ENCODE assay signal across 1 cellular context in the genomic region with DNA sequence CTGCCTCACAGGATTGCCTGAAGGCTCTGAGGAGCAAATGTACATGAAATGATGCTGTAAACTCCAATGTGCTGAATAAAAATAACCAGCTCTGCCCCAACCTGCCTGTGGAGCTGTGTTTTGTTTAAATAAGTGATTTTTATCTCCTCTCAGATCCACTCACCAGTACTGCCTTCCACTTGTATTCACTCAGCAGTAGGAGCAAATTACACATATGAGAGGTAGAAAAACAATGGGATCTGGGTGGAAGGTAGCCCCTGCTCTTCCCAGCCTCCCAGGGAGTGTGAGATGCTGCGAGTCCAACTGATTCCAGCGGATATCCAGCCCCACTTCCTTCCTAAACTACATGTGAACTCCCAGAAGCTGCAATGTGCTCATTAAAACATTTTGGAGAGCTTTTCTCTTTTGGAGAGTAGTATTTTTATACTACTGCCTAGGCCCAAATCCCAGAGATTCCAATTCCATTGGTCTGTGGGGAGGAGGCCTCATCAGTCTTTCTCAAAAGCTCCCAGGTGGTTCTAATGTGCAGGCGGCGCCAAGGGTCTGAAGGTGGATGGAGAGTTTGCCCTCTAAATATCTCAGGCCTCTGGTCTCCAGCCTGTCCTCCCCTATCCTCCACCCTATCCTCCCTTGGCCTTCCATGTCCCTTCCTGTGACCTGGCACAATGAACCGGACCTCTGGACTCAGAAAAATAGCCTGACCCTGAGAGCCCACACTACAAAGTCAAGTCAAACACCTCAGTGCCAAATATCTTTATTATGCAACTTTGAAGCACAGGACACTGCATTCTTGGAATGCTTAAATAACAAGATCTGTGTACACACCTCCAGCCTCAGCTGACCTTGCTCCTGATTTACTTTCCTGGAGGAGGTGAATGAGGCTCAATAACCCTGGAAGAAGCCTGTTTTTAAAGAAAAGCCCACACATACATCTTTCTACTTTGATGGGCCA.
TF ChIP-seq lines count a peak whose summit lies in the region.

No MANE protein-coding gene starts in this region.

TF ChIP-seq in HepG2, 621 proteins besides CTCF, POLR2A, EP300 and RAD21 (continued from another document and continues in another):
- TF ChIP-seq, protein P1, sequence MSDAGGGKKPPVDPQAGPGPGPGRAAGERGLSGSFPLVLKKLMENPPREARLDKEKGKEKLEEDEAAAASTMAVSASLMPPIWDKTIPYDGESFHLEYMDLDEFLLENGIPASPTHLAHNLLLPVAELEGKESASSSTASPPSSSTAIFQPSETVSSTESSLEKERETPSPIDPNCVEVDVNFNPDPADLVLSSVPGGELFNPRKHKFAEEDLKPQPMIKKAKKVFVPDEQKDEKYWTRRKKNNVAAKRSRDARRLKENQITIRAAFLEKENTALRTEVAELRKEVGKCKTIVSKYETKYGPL (CRISPR knock-in tag; IDR thresholded peaks at IDR 0.05), result peak; percentile 70; the same call in 1 of the 2 replicates
- TF ChIP-seq FOXC1 (CRISPR knock-in tag; IDR thresholded peaks at IDR 0.05; ENCODE audit: borderline replicate concordance) (peak; percentile 66; the same call in 1 of the 2 replicates), ZNF317 (CRISPR knock-in tag; IDR thresholded peaks at IDR 0.05) (no peak), KDM5A (IDR thresholded peaks at IDR 0.05; ENCODE audit: borderline replicate concordance, low read length) (no peak), ZNF780A (CRISPR knock-in tag; IDR thresholded peaks at IDR 0.05) (no peak), NR2F1 (CRISPR knock-in tag; IDR thresholded peaks at IDR 0.05) (peak; percentile 76 to 85), REL (CRISPR knock-in tag; conservative IDR thresholded peaks at IDR 0.05) (no peak), PHF8 (CRISPR knock-in tag; IDR thresholded peaks at IDR 0.05) (0 out of 2 replicates have a peak, but pooled peaks have one; percentile 28), ZNF841 (CRISPR knock-in tag; IDR thresholded peaks at IDR 0.05; ENCODE audit: borderline replicate concordance) (no peak), ZNF670 (CRISPR knock-in tag; IDR thresholded peaks at IDR 0.05; ENCODE audit: borderline replicate concordance) (no peak), ZNF136 (CRISPR knock-in tag; IDR thresholded peaks at IDR 0.05; ENCODE audit: low read depth) (no peak)
- TF ChIP-seq, protein P2, sequence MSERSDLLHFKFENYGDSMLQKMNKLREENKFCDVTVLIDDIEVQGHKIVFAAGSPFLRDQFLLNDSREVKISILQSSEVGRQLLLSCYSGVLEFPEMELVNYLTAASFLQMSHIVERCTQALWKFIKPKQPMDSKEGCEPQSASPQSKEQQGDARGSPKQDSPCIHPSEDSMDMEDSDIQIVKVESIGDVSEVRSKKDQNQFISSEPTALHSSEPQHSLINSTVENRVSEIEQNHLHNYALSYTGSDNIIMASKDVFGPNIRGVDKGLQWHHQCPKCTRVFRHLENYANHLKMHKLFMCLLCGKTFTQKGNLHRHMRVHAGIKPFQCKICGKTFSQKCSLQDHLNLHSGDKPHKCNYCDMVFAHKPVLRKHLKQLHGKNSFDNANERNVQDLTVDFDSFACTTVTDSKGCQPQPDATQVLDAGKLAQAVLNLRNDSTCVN (CRISPR knock-in tag; IDR thresholded peaks at IDR 0.05; ENCODE audit: borderline replicate concordance), result no peak
- TF ChIP-seq, protein P3, sequence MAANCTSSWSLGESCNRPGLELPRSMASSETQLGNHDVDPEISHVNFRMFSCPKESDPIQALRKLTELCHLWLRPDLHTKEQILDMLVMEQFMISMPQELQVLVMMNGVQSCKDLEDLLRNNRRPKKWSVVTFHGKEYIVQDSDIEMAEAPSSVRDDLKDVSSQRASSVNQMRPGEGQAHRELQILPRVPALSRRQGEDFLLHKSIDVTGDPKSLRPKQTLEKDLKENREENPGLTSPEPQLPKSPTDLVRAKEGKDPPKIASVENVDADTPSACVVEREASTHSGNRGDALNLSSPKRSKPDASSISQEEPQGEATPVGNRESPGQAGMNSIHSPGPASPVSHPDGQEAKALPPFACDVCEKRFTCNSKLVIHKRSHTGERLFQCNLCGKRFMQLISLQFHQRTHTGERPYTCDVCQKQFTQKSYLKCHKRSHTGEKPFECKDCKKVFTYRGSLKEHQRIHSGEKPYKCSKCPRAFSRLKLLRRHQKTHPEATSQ (CRISPR knock-in tag; IDR thresholded peaks at IDR 0.05; ENCODE audit: borderline replicate concordance), result no peak; the same call in 1 of the 2 replicates
- TF ChIP-seq, protein P4, sequence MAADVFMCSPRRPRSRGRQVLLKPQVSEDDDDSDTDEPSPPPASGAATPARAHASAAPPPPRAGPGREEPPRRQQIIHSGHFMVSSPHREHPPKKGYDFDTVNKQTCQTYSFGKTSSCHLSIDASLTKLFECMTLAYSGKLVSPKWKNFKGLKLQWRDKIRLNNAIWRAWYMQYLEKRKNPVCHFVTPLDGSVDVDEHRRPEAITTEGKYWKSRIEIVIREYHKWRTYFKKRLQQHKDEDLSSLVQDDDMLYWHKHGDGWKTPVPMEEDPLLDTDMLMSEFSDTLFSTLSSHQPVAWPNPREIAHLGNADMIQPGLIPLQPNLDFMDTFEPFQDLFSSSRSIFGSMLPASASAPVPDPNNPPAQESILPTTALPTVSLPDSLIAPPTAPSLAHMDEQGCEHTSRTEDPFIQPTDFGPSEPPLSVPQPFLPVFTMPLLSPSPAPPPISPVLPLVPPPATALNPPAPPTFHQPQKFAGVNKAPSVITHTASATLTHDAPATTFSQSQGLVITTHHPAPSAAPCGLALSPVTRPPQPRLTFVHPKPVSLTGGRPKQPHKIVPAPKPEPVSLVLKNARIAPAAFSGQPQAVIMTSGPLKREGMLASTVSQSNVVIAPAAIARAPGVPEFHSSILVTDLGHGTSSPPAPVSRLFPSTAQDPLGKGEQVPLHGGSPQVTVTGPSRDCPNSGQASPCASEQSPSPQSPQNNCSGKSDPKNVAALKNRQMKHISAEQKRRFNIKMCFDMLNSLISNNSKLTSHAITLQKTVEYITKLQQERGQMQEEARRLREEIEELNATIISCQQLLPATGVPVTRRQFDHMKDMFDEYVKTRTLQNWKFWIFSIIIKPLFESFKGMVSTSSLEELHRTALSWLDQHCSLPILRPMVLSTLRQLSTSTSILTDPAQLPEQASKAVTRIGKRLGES (CRISPR knock-in tag; IDR thresholded peaks at IDR 0.05; ENCODE audit: borderline replicate concordance), result no peak
- TF ChIP-seq, protein P5, sequence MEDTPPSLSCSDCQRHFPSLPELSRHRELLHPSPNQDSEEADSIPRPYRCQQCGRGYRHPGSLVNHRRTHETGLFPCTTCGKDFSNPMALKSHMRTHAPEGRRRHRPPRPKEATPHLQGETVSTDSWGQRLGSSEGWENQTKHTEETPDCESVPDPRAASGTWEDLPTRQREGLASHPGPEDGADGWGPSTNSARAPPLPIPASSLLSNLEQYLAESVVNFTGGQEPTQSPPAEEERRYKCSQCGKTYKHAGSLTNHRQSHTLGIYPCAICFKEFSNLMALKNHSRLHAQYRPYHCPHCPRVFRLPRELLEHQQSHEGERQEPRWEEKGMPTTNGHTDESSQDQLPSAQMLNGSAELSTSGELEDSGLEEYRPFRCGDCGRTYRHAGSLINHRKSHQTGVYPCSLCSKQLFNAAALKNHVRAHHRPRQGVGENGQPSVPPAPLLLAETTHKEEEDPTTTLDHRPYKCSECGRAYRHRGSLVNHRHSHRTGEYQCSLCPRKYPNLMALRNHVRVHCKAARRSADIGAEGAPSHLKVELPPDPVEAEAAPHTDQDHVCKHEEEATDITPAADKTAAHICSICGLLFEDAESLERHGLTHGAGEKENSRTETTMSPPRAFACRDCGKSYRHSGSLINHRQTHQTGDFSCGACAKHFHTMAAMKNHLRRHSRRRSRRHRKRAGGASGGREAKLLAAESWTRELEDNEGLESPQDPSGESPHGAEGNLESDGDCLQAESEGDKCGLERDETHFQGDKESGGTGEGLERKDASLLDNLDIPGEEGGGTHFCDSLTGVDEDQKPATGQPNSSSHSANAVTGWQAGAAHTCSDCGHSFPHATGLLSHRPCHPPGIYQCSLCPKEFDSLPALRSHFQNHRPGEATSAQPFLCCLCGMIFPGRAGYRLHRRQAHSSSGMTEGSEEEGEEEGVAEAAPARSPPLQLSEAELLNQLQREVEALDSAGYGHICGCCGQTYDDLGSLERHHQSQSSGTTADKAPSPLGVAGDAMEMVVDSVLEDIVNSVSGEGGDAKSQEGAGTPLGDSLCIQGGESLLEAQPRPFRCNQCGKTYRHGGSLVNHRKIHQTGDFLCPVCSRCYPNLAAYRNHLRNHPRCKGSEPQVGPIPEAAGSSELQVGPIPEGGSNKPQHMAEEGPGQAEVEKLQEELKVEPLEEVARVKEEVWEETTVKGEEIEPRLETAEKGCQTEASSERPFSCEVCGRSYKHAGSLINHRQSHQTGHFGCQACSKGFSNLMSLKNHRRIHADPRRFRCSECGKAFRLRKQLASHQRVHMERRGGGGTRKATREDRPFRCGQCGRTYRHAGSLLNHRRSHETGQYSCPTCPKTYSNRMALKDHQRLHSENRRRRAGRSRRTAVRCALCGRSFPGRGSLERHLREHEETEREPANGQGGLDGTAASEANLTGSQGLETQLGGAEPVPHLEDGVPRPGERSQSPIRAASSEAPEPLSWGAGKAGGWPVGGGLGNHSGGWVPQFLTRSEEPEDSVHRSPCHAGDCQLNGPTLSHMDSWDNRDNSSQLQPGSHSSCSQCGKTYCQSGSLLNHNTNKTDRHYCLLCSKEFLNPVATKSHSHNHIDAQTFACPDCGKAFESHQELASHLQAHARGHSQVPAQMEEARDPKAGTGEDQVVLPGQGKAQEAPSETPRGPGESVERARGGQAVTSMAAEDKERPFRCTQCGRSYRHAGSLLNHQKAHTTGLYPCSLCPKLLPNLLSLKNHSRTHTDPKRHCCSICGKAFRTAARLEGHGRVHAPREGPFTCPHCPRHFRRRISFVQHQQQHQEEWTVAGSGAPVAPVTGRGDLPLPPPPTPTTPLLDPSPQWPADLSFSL (CRISPR knock-in tag; IDR thresholded peaks at IDR 0.05), result no peak
- TF ChIP-seq, protein P6, sequence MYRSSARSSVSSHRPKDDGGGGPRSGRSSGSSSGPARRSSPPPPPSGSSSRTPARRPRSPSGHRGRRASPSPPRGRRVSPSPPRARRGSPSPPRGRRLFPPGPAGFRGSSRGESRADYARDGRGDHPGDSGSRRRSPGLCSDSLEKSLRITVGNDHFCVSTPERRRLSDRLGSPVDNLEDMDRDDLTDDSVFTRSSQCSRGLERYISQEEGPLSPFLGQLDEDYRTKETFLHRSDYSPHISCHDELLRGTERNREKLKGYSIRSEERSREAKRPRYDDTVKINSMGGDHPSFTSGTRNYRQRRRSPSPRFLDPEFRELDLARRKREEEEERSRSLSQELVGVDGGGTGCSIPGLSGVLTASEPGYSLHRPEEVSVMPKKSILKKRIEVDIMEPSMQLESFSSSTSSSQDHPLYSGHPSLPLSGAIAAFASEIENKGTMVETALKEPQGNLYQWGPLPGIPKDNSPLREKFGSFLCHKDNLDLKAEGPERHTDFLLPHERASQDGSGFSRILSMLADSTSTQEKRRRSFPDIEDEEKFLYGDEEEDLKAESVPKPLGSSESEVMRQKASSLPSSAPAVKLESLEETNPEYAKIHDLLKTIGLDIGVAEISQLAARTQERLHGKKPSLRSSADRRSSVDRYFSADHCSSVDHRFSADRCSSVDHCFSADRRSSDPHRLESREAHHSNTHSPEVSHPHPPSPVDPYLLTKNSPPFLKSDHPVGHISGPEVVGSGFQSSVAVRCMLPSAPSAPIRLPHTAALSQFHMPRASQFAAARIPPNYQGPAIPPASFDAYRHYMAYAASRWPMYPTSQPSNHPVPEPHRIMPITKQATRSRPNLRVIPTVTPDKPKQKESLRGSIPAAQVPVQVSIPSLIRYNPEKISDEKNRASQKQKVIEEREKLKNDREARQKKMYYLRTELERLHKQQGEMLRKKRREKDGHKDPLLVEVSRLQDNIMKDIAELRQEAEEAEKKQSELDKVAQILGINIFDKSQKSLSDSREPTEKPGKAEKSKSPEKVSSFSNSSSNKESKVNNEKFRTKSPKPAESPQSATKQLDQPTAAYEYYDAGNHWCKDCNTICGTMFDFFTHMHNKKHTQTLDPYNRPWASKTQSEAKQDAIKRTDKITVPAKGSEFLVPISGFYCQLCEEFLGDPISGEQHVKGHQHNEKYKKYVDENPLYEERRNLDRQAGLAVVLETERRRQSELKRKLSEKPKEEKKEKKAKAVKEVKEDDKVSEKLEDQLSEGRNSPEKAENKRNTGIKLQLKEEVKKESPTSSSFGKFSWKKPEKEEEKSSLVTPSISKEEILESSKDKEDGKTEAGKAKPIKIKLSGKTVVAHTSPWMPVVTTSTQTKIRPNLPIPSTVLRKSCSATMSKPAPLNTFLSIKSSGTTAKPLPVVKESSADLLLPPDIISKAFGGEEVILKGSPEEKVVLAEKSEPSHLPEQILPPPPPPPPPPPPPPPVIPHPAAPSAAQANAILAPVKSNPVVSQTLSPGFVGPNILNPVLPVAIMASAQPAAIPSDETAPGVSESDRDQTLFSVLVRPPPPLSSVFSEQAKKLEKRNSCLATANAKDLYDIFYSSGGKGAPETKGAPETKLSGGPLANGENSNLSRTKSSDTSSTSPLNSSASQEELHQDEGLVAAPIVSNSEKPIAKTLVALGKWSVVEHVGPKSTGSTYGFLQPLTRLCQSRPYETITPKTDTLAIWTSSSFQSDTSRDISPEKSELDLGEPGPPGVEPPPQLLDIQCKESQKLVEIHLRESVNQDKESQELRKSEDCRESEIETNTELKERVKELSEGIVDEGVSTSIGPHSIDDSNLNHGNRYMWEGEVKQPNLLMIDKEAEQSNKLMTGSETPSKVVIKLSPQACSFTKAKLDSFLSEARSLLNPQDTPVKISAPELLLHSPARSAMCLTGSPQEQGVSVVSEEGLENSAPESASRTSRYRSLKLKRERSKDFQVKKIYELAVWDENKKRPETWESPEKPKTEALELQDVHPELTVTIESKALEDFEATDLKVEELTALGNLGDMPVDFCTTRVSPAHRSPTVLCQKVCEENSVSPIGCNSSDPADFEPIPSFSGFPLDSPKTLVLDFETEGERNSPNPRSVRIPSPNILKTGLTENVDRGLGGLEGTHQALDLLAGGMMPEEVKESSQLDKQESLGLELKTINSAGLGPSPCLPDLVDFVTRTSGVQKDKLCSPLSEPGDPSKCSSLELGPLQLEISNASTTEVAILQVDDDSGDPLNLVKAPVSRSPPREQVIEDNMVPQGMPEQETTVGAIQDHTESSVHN (CRISPR knock-in tag; IDR thresholded peaks at IDR 0.05), result no peak
- TF ChIP-seq, protein P7, sequence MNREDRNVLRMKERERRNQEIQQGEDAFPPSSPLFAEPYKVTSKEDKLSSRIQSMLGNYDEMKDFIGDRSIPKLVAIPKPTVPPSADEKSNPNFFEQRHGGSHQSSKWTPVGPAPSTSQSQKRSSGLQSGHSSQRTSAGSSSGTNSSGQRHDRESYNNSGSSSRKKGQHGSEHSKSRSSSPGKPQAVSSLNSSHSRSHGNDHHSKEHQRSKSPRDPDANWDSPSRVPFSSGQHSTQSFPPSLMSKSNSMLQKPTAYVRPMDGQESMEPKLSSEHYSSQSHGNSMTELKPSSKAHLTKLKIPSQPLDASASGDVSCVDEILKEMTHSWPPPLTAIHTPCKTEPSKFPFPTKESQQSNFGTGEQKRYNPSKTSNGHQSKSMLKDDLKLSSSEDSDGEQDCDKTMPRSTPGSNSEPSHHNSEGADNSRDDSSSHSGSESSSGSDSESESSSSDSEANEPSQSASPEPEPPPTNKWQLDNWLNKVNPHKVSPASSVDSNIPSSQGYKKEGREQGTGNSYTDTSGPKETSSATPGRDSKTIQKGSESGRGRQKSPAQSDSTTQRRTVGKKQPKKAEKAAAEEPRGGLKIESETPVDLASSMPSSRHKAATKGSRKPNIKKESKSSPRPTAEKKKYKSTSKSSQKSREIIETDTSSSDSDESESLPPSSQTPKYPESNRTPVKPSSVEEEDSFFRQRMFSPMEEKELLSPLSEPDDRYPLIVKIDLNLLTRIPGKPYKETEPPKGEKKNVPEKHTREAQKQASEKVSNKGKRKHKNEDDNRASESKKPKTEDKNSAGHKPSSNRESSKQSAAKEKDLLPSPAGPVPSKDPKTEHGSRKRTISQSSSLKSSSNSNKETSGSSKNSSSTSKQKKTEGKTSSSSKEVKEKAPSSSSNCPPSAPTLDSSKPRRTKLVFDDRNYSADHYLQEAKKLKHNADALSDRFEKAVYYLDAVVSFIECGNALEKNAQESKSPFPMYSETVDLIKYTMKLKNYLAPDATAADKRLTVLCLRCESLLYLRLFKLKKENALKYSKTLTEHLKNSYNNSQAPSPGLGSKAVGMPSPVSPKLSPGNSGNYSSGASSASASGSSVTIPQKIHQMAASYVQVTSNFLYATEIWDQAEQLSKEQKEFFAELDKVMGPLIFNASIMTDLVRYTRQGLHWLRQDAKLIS (CRISPR knock-in tag; IDR thresholded peaks at IDR 0.05), result no peak
